34 cellular contexts compared by ENCODE assay signal in genomic region chr7:93773446-93773845, GRCh38.
"Had no signal": no experiment of that assay in that cellular context is flagged by ENCODE, and none has a peak within 500 bp of the region (broad histone marks: within the 10 kb centered on the region; RNA-seq: fewer than 3 reads in every experiment).

No MANE protein-coding gene starts in this region.

- DNase-seq: Karpas-422, Kasumi-1, MG63, MM.1S, MV-4-11, NCI-H1048, NCI-H1092, NCI-H1105, NCI-H1105 treated with DMSO at 0.1 percent for 48 hours, NCI-H1417, NCI-H1417 treated with DMSO at 0.1 percent for 48 hours, NCI-H1436, NCI-H1436 treated with DMSO at 0.1 percent for 48 hours, NCI-H146, NCI-H1694, NCI-H1694 treated with DMSO at 0.1 percent for 48 hours, NCI-H187, NCI-H187 treated with DMSO at 0.1 percent for 48 hours, NCI-H1930, NCI-H2029, NCI-H2029 treated with DMSO at 0.1 percent for 48 hours, NCI-H2081, NCI-H2081 treated with DMSO at 0.1 percent for 48 hours, NCI-H2107, NCI-H2171, NCI-H2171 treated with DMSO at 0.1 percent for 48 hours, NCI-H2227 treated with DMSO at 0.1 percent for 48 hours, NCI-H226, NCI-H345, NCI-H446, NCI-H446 treated with DMSO at 0.1 percent for 48 hours, NCI-H510A, NCI-H510A treated with DMSO at 0.1 percent for 48 hours, NCI-H524 treated with DMSO at 0.1 percent for 48 hours had no signal
